9 cellular contexts compared by ENCODE assay signal in the genomic region with DNA sequence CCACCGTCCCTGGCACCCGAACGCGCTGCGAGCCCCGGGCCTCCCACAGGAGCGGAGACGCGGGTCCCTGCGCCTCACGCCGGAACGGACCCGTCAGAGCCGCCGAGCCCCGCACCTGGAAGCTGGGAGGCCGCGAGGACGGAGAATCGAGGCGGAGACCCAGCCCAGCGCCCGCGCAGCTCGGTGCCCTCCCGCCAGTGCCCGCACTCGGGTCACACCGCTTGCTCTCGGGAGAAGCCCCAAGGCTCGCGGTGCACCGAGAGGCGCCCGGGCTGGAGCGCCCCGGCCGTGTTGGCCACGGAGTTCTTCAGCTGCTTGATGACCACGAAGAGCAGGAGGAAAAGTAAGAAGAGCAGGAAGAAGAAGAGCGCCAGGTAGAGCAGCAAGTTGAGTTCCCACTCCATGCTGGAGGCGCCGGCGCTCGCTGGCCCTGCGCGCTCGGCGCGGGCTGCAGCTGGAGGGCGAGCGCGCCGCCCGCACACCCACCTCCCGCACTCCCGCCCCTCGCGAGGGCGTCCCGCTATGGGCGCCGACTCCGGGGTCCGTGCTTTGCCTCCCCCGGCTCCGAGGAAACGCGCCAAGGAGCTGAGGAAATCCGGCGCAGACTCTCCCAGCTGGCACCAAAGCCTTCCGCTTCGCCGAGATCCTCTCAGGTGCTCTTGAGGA. TPM values are rescaled to one million over a fixed set of nuclear protein-coding genes. Genes with fewer than 3 reads are reported as not detected.
DNase-seq lines count a peak whose midpoint lies in the region; ATAC-seq, FAIRE-seq and TF ChIP-seq lines count a peak whose summit lies in the region.
"Had no signal": no experiment of that assay in that cellular context is flagged by ENCODE, and none has a peak within 500 bp of the region (broad histone marks: within the 10 kb centered on the region; RNA-seq: fewer than 3 reads in every experiment).

Gene SMIM43, minus strand, starts transcription at position 463 of the 666 bp plus-strand sequence. Its CDS starts 59 bp downstream, at position 404.

- no peaks in the 10 kb centered on the region for H3K36me3 ChIP-seq in GM06990 (ENCODE audit: control insufficient read depth, insufficient read depth, low read length)
- peaks cover 0 to 7% of the 10 kb centered on the region in 2 experiments for H3K36me3 ChIP-seq in SK-N-SH (replicated peaks in 1 of 2; ENCODE audit: control insufficient read depth in 1 of 2, insufficient read depth in 2 of 2, low read length in 1 of 2)
- no peaks in the 10 kb centered on the region for H3K36me3 ChIP-seq in pancreas

- peak within 1 kb of the TSS; percentile 80 for H3K4me2 ChIP-seq in SK-N-SH

- no peaks in the 10 kb centered on the region for H3K79me2 ChIP-seq in SK-N-SH (ENCODE audit: insufficient read depth)

- H3K9me2 ChIP-seq in SK-N-SH: no peaks in the 10 kb centered on the region

- DNase-seq in GM06990 (ENCODE audit: extremely low read depth, insufficient read length) (peak; percentile 9), SK-N-SH (peak; percentile 32), fibroblast of gingiva (ENCODE audit: low read depth) (peak; percentile 9), pancreas (peak in 2 of 6 donors; percentile 57 to 58), C1 segment of cervical spinal cord (lab: John Stamatoyannopoulos, UW) (no peak)

- H3K9ac ChIP-seq in SK-N-SH: peak within 1 kb of the TSS; percentile 58; the same call in 1 of the 2 replicates

- peaks cover 3% of the 10 kb centered on the region for H3F3A ChIP-seq in SK-N-SH (replicated peaks; ENCODE audit: insufficient read depth)

- WGBS in SK-N-SH (ENCODE audit: low lambda C conversion rate): 13% methylated on average over 17 of the region's 75 CpGs
- WGBS in pancreas, 2 donors: 1% methylated on average over 67 to 75 of the region's 75 CpGs

- intact Hi-C loops in pancreas (cut with DNase I): no loop called here

- H3K27ac ChIP-seq in SK-N-SH (ENCODE audit: low read depth in 2 of 2, low read length in 1 of 2) (no peak within 1 kb of the TSS), pancreas (no peak within 1 kb of the TSS)

- no peaks in the 10 kb centered on the region for H3K9me3 ChIP-seq in SK-N-SH
- H3K9me3 ChIP-seq in pancreas: no peaks in the 10 kb centered on the region

- H3K4me1 ChIP-seq in SK-N-SH (ENCODE audit: control insufficient read depth in 1 of 2, insufficient read depth in 2 of 2, low read depth in 1 of 2, low read length in 1 of 2) (no peaks in the 10 kb centered on the region), pancreas (peaks cover 0 to 4% (median 3%) of the 10 kb centered on the region in 3 donors)

- no peak for TF ChIP-seq RAD21 in SK-N-SH (IDR thresholded peaks at IDR 0.05; ENCODE audit: low read length)

- CTCF ChIA-PET in SK-N-SH (lab: Yijun Ruan, JAX): no interaction called here

- H2AFZ ChIP-seq in SK-N-SH (ENCODE audit: low read depth): peak within 1 kb of the TSS; percentile 86

- TF ChIP-seq EP300 in SK-N-SH (IDR thresholded peaks at IDR 0.05; ENCODE audit: borderline replicate concordance in 1 of 2, low read depth in 1 of 2, low read length in 1 of 2): no peak

- ATAC-seq in pancreas (no peak), GM21367 (IDR thresholded peaks at IDR 0.05; ENCODE audit: unreplicated experiment) (no peak), GM21390 (IDR thresholded peaks at IDR 0.05; ENCODE audit: unreplicated experiment) (no peak), HG03378 (IDR thresholded peaks at IDR 0.05; ENCODE audit: unreplicated experiment) (no peak)

- H3K4me3 ChIP-seq in GM06990 (replicated peaks; ENCODE audit: low read depth, low read length) (peak within 1 kb of the TSS; percentile 33), SK-N-SH (ENCODE audit: low read depth in 2 of 2, low read length in 1 of 2) (peak within 1 kb of the TSS; percentile 59 to 61), pancreas (peak within 1 kb of the TSS in 3 of 4 donors; percentile 18 to 38 (median 20))

- TF ChIP-seq CTCF in GM06990 (IDR thresholded peaks at IDR 0.05; ENCODE audit: insufficient read depth, low read length, poor library complexity, severe bottlenecking): no peak
- no peak for TF ChIP-seq CTCF in SK-N-SH (IDR thresholded peaks at IDR 0.05)
- no peak for TF ChIP-seq CTCF in pancreas (IDR thresholded peaks at IDR 0.05)

- POLR2A ChIA-PET in SK-N-SH (lab: Yijun Ruan, JAX): no interaction called here

- H4K20me1 ChIP-seq in SK-N-SH (ENCODE audit: insufficient read depth): no peaks in the 10 kb centered on the region

- H3K27me3 ChIP-seq in GM06990 (replicated peaks; ENCODE audit: control insufficient read depth, insufficient read depth, low read length) (peaks cover 2% of the 10 kb centered on the region), SK-N-SH (ENCODE audit: insufficient read depth) (no peaks in the 10 kb centered on the region), pancreas (peaks cover 0 to 10% (median 0%) of the 10 kb centered on the region in 4 donors)

- FAIRE-seq in pancreas (lab: Jason Lieb, UNC): no peak
- FAIRE-seq: frontal cortex had no signal

TF ChIP-seq in SK-N-SH, 30 proteins besides CTCF, POLR2A, EP300 and RAD21:
- TF ChIP-seq ELF1 (IDR thresholded peaks at IDR 0.05) (no peak), MXI1 (IDR thresholded peaks at IDR 0.05; ENCODE audit: low read depth, low read length) (no peak), ZBTB33 (IDR thresholded peaks at IDR 0.05; ENCODE audit: borderline replicate concordance, low read depth) (no peak), SMC3 (IDR thresholded peaks at IDR 0.05; ENCODE audit: low read depth, low read length) (no peak), NFIC (IDR thresholded peaks at IDR 0.05; ENCODE audit: borderline replicate concordance) (no peak), TEAD4 (IDR thresholded peaks at IDR 0.05; ENCODE audit: borderline replicate concordance, insufficient read depth) (no peak), POLR2AphosphoS5 (IDR thresholded peaks at IDR 0.05; ENCODE audit: low read depth, low read length) (no peak)
- TF ChIP-seq, protein P1, sequence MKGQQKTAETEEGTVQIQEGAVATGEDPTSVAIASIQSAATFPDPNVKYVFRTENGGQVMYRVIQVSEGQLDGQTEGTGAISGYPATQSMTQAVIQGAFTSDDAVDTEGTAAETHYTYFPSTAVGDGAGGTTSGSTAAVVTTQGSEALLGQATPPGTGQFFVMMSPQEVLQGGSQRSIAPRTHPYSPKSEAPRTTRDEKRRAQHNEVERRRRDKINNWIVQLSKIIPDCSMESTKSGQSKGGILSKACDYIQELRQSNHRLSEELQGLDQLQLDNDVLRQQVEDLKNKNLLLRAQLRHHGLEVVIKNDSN (IDR thresholded peaks at IDR 0.05; ENCODE audit: borderline replicate concordance, low read depth): no peak

RNA-seq across cellular contexts. Expression of gene SMIM43, which starts in this region (rescaled TPM):
- polyA plus RNA-seq in SK-N-SH (2012; rRNA removed) (37.2 and 59.1 TPM in 2 replicates), pancreas (under 1 TPM in 1 of 2 donors, not detected in 1; 0.07 TPM)
- polyA plus RNA-seq in SK-N-SH (2012; cell fraction: cytosol; rRNA removed): 50.5 and 56.0 TPM in 2 replicates
- 59.9 and 106 TPM in 2 replicates for polyA plus RNA-seq in SK-N-SH (2012; cell fraction: nucleus; rRNA removed)
- not detected for total RNA-seq in pancreas

Comparison
In these comparisons a context has a peak if more than half of its experiments do, and no peak if none do; other contexts are left out.
1. RNA of gene SMIM43 (polyA plus RNA-seq): 37.2 to 106 TPM in SK-N-SH; 0.07 TPM in pancreas; every median in the first group is over 10 times any median in the second.
2. DNase-seq: peak in GM06990 (single experiment), SK-N-SH (single experiment) and fibroblast of gingiva (single experiment); none in C1 segment of cervical spinal cord (0 of 14).
3. Peak in every context shown above with its lines, with median percentiles within 50 percentile points of each other: H3K4me3 ChIP-seq.